Comparison of ENCODE assay signal across 2 cellular contexts in the genomic region with DNA sequence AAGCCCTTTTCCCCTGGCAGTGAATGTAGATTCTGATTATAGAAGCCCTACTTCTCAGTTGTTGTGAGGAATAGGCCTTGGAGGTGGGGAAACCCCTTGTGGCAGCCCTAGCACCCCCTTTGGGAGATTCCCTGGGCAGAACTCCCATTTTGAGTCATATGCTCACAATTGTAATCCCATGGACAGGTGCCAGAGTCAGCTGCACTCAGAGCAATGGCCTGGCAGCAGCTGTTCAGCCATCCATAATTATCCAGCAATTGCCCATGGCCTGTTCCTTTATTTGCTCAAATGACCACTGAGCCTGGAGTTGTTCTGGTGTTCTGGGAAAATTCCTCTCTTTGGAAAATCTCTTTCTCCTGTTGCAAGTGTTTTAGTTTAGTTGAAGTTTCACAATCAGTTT.
A peak's percentile ranks its signal among the peaks of the same experiment; 100 is the strongest.
TF ChIP-seq lines count a peak whose summit lies in the region.

No MANE protein-coding gene starts in this region.

TF ChIP-seq in Ishikawa, 13 proteins besides CTCF, POLR2A, EP300 and RAD21 (continued from another document):
- TF ChIP-seq REST (IDR thresholded peaks at IDR 0.05; ENCODE audit: low read depth) (no peak), YY1 (IDR thresholded peaks at IDR 0.05; ENCODE audit: low read depth) (peak; percentile 37; the same call in 1 of the 2 replicates), CREB1 (IDR thresholded peaks at IDR 0.05; ENCODE audit: low read depth) (no peak), ZBTB7A (IDR thresholded peaks at IDR 0.05; ENCODE audit: low read depth) (0 out of 2 replicates have a peak, but pooled peaks have one; percentile 40)
- TF ChIP-seq, protein P1, sequence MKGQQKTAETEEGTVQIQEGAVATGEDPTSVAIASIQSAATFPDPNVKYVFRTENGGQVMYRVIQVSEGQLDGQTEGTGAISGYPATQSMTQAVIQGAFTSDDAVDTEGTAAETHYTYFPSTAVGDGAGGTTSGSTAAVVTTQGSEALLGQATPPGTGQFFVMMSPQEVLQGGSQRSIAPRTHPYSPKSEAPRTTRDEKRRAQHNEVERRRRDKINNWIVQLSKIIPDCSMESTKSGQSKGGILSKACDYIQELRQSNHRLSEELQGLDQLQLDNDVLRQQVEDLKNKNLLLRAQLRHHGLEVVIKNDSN (IDR thresholded peaks at IDR 0.05) = peak; percentile 47; the same call in 1 of the 2 replicates

TF ChIP-seq in WTC11, 78 proteins besides CTCF, POLR2A, EP300 and RAD21 (continued from another document):
- TF ChIP-seq, protein P2, sequence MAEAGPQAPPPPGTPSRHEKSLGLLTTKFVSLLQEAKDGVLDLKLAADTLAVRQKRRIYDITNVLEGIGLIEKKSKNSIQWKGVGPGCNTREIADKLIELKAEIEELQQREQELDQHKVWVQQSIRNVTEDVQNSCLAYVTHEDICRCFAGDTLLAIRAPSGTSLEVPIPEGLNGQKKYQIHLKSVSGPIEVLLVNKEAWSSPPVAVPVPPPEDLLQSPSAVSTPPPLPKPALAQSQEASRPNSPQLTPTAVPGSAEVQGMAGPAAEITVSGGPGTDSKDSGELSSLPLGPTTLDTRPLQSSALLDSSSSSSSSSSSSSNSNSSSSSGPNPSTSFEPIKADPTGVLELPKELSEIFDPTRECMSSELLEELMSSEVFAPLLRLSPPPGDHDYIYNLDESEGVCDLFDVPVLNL (CRISPR knock-in tag; IDR thresholded peaks at IDR 0.05; ENCODE audit: borderline replicate concordance, low read depth) = no peak
- TF ChIP-seq ZNF423 (CRISPR knock-in tag; IDR thresholded peaks at IDR 0.05) = no peak
- TF ChIP-seq, protein P3, sequence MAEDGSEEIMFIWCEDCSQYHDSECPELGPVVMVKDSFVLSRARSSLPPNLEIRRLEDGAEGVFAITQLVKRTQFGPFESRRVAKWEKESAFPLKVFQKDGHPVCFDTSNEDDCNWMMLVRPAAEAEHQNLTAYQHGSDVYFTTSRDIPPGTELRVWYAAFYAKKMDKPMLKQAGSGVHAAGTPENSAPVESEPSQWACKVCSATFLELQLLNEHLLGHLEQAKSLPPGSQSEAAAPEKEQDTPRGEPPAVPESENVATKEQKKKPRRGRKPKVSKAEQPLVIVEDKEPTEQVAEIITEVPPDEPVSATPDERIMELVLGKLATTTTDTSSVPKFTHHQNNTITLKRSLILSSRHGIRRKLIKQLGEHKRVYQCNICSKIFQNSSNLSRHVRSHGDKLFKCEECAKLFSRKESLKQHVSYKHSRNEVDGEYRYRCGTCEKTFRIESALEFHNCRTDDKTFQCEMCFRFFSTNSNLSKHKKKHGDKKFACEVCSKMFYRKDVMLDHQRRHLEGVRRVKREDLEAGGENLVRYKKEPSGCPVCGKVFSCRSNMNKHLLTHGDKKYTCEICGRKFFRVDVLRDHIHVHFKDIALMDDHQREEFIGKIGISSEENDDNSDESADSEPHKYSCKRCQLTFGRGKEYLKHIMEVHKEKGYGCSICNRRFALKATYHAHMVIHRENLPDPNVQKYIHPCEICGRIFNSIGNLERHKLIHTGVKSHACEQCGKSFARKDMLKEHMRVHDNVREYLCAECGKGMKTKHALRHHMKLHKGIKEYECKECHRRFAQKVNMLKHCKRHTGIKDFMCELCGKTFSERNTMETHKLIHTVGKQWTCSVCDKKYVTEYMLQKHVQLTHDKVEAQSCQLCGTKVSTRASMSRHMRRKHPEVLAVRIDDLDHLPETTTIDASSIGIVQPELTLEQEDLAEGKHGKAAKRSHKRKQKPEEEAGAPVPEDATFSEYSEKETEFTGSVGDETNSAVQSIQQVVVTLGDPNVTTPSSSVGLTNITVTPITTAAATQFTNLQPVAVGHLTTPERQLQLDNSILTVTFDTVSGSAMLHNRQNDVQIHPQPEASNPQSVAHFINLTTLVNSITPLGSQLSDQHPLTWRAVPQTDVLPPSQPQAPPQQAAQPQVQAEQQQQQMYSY (CRISPR knock-in tag; IDR thresholded peaks at IDR 0.05) = no peak
- no peak for TF ChIP-seq MAX (CRISPR knock-in tag; IDR thresholded peaks at IDR 0.05)
